Comparison of ENCODE assay signal across 8 cellular contexts in the genomic region with DNA sequence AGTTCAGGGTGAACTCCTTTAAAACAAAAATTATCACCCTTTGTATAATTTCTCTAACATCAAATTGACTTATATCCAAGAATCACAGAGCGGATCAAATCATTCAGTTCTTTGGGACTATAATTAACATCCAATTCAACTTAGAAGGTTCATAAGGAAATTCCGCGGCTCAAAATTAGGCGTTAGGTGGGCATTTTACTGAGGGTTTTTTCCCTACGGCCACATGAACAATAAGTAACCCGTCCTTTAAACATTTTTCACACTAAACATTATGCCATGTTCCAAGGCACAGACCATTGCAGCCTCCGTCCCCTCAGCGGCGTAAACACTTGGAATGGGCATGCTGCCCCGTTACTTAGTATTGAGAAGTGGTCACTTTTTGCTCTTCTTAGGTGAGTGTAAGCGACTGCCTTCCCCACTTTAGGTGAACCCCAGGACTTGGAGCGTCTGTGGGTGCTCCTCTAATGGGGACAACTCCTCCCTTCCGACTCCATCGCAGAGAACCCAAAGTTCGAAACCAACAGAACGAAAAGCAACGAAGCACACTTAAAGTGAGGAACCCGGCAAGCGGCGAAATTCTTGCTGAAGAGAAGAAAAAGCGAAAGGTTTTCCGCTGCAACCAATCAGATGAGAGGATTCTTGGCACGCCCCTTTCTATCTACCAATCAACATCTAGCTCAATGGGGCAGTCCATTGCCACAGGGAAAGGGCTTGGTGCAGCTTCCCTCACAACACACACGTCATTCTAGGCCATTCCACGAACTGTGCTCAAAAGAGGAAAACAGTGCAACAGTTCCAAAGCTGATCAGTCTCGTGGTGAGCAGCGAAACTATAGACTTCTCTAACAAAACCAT. TPM values are rescaled to one million over a fixed set of nuclear protein-coding genes. Genes with fewer than 3 reads are reported as not detected.
DNase-seq lines count a peak whose midpoint lies in the region; ATAC-seq and TF ChIP-seq lines count a peak whose summit lies in the region.

No MANE protein-coding gene starts in this region.

- no peaks in the 10 kb centered on the region for H3K36me3 ChIP-seq in effector memory CD4-positive, alpha-beta T cell (ENCODE audit: control insufficient read depth, insufficient read depth, low read length)

- ATAC-seq in CD4-positive, alpha-beta T cell (ENCODE audit: poor library complexity), result peak; percentile 70
- peak; percentile 74 for ATAC-seq in GM19438 (IDR thresholded peaks at IDR 0.05; ENCODE audit: low read depth, unreplicated experiment)
- peak; percentile 70 for ATAC-seq in HG03571 (IDR thresholded peaks at IDR 0.05; ENCODE audit: unreplicated experiment)

- intact Hi-C loops in CD4-positive, alpha-beta T cell (cut with DNase I, micrococcal nuclease), result loop anchor here (1.0 to 10.0 kb wide), 14 partner anchors 90 to 1633 kb away; partner anchors contain the start of genes CENPL (in 2 of the 2), DARS2 (in 2 of the 2), PIGC (in 2 of the 2) and ZBTB37 (in 2 of the 2)
- intact Hi-C loops in activated CD4-positive, alpha-beta memory T cell treated with anti-CD3 and anti-CD28 coated beads for 36 hours (cut with micrococcal nuclease), result loop anchor here (1.0 to 10.0 kb wide), 9 partner anchors 81 to 1623 kb away; partner anchors contain the start of genes METTL13, RABGAP1L, VAMP4 and ZBTB37

- H3K27ac Mint-ChIP-seq in CD4-positive, alpha-beta T cell, result peak overlapping the region; percentile 99
- peak overlapping the region; percentile 100 for H3K27ac Mint-ChIP-seq in activated CD4-positive, alpha-beta memory T cell treated with anti-CD3 and anti-CD28 coated beads for 36 hours

- H3K4me3 Mint-ChIP-seq in CD4-positive, alpha-beta T cell, result peak overlapping the region; percentile 99
- peak overlapping the region; percentile 90 for H3K4me3 Mint-ChIP-seq in activated CD4-positive, alpha-beta memory T cell treated with anti-CD3 and anti-CD28 coated beads for 36 hours

- H3K36me3 Mint-ChIP-seq in CD4-positive, alpha-beta T cell (ENCODE audit: low read depth), result peaks cover 19% of the 10 kb centered on the region
- no peaks in the 10 kb centered on the region for H3K36me3 Mint-ChIP-seq in activated CD4-positive, alpha-beta memory T cell treated with anti-CD3 and anti-CD28 coated beads for 36 hours

- POLR2A ChIA-PET in CD4-positive, alpha-beta T cell (lab: Charles Lee), result interaction anchor here (0.5 to 1.8 kb wide), 51 partner anchors 8 to 1628 kb away, joined by 3 to 28 read pairs (median 4); partner anchors contain the start of genes CENPL, DARS2, DNM3 and GAS5
- POLR2A ChIA-PET in activated CD4-positive, alpha-beta memory T cell treated with anti-CD3 and anti-CD28 coated beads for 36 hours (lab: Charles Lee), result interaction anchor here (0.7 to 1.5 kb wide), 9 partner anchors 15 to 1336 kb away, joined by 3 to 5 read pairs (median 3); partner anchors contain the start of genes GAS5, PRRC2C and ZBTB37

- peak overlapping the region; percentile 97 for H3K27ac ChIP-seq in CD4-positive, alpha-beta T cell (ENCODE audit: low read depth, low read length)
- H3K27ac ChIP-seq in effector memory CD4-positive, alpha-beta T cell (ENCODE audit: insufficient read depth, low read length, poor library complexity, severe bottlenecking), result peak overlapping the region; percentile 95

- CTCF ChIA-PET in CD4-positive, alpha-beta T cell (lab: Charles Lee), result interaction anchor here (0.8 to 1.4 kb wide), 2 partner anchors 21 to 89 kb away, joined by 3 read pairs; partner anchors contain the start of gene PIGC
- CTCF ChIA-PET in activated CD4-positive, alpha-beta memory T cell treated with anti-CD3 and anti-CD28 coated beads for 36 hours (lab: Charles Lee), result interaction anchor here (1.1 to 1.2 kb wide), 3 partner anchors 88 to 197 kb away, joined by 4 to 5 read pairs (median 5); partner anchors contain the start of gene PIGC

- peaks cover 7% of the 10 kb centered on the region for H3K27me3 ChIP-seq in CD4-positive, alpha-beta T cell (ENCODE audit: control insufficient read depth, insufficient read depth, low read length)
- no peaks in the 10 kb centered on the region for H3K27me3 ChIP-seq in effector memory CD4-positive, alpha-beta T cell (replicated peaks; ENCODE audit: control insufficient read depth, insufficient read depth, low read length, poor library complexity, severe bottlenecking)

- DNase-seq in CD4-positive, alpha-beta T cell, result peak; percentile 70 to 90 (median 76)
- peak; percentile 94 for DNase-seq in NCI-H774 (lab: John Stamatoyannopoulos, UW)
- DNase-seq in activated CD4-positive, alpha-beta memory T cell treated with anti-CD3 and anti-CD28 coated beads for 36 hours, result peak; percentile 91
- DNase-seq in effector memory CD4-positive, alpha-beta T cell, result peak; percentile 77 to 87 (median 85)
- peak; percentile 98 to 99 for DNase-seq in lung microvascular endothelial cell (ENCODE audit: low read depth in 2 of 2)
- peak; percentile 75 to 79 (median 78) for DNase-seq in stimulated activated CD4-positive, alpha-beta T cell treated with anti-CD3 and anti-CD28 coated beads, TNF-alpha, amount 100 ng/mL, for 48 hours (ENCODE audit: low read depth in 3 of 3)

- TF ChIP-seq CTCF in CD4-positive, alpha-beta T cell (IDR thresholded peaks at IDR 0.05), result no peak

- H3K4me1 Mint-ChIP-seq in CD4-positive, alpha-beta T cell (ENCODE audit: low read depth), result peaks cover 45% of the 10 kb centered on the region
- H3K4me1 Mint-ChIP-seq in activated CD4-positive, alpha-beta memory T cell treated with anti-CD3 and anti-CD28 coated beads for 36 hours (ENCODE audit: low read depth), result peaks cover 40% of the 10 kb centered on the region

- H3K9me3 ChIP-seq in CD4-positive, alpha-beta T cell (ENCODE audit: control insufficient read depth, low read length), result no peaks in the 10 kb centered on the region
- no peaks in the 10 kb centered on the region for H3K9me3 ChIP-seq in effector memory CD4-positive, alpha-beta T cell (ENCODE audit: control insufficient read depth, low read length)

- peaks cover 10% of the 10 kb centered on the region for H3K4me1 ChIP-seq in effector memory CD4-positive, alpha-beta T cell (ENCODE audit: control insufficient read depth, insufficient read depth, low read length, poor library complexity, severe bottlenecking)

- H3K9me3 Mint-ChIP-seq in CD4-positive, alpha-beta T cell, result no peaks in the 10 kb centered on the region
- no peaks in the 10 kb centered on the region for H3K9me3 Mint-ChIP-seq in activated CD4-positive, alpha-beta memory T cell treated with anti-CD3 and anti-CD28 coated beads for 36 hours

- H3K4me3 ChIP-seq in effector memory CD4-positive, alpha-beta T cell (ENCODE audit: insufficient read depth, low read depth, low read length, poor library complexity, severe bottlenecking), result peak overlapping the region; percentile 84

- H3K27me3 Mint-ChIP-seq in CD4-positive, alpha-beta T cell, result peaks cover 7% of the 10 kb centered on the region
- H3K27me3 Mint-ChIP-seq in activated CD4-positive, alpha-beta memory T cell treated with anti-CD3 and anti-CD28 coated beads for 36 hours, result peaks cover 5% of the 10 kb centered on the region

RNA-seq across cellular contexts. Expression of gene SUCO, which starts 0.9 kb away (rescaled TPM):
- total RNA-seq in CD4-positive, alpha-beta T cell, result 100 to 1,000 TPM in 1 of 2 experiments, 10 to 100 TPM in 1; 93.1 to 104 TPM
- total RNA-seq in activated CD4-positive, alpha-beta memory T cell treated with anti-CD3 and anti-CD28 coated beads for 36 hours, result 10 to 100 TPM; 18.8 to 20.6 TPM
- 12.9 TPM in 2 replicates for total RNA-seq in lung microvascular endothelial cell

Comparison
In these comparisons a context has a peak if more than half of its experiments do, and no peak if none do; other contexts are left out.
1. Peak in every context shown above with its lines: DNase-seq, ATAC-seq, H3K4me3 ChIP-seq and H3K27ac ChIP-seq.